ENCODE assay signal across 21 cellular contexts in genomic region chr7:98235901-98236300, GRCh38. TPM values are rescaled to one million over a fixed set of nuclear protein-coding genes. Genes with fewer than 3 reads are reported as not detected.
DNase-seq lines count a peak whose midpoint lies in the region; ATAC-seq and TF ChIP-seq lines count a peak whose summit lies in the region.
"Had no signal": no experiment of that assay in that cellular context is flagged by ENCODE, and none has a peak within 500 bp of the region (broad histone marks: within the 10 kb centered on the region; RNA-seq: fewer than 3 reads in every experiment).

No MANE protein-coding gene starts in this region.

- peaks cover 7% of the 10 kb centered on the region for H3K36me3 Mint-ChIP-seq in activated naive CD8-positive, alpha-beta T cell treated with anti-CD3 and anti-CD28 coated beads, Interleukin-2, amount 50 U/mL, for 24 hours (ENCODE audit: low read depth)
- H3K36me3 Mint-ChIP-seq in activated naive CD8-positive, alpha-beta T cell treated with anti-CD3 and anti-CD28 coated beads for 36 hours, result peaks cover 2% of the 10 kb centered on the region
- H3K36me3 Mint-ChIP-seq in activated T-helper 2 cell treated with anti-CD3 and anti-CD28 coated beads, Interferon-gamma antibody, Interleukin-2, Interleukin-4, amounts not matched to agents 10 μg/mL and 5 μg/mL and 100 μg/mL, durations not matched to agents 14 hours and 24 hours and 36 hours (ENCODE audit: low read depth), result peaks cover 14% of the 10 kb centered on the region

- no peak overlapping the region for H3K4me3 Mint-ChIP-seq in activated naive CD8-positive, alpha-beta T cell treated with anti-CD3 and anti-CD28 coated beads, Interleukin-2, amount 50 U/mL, for 24 hours
- H3K4me3 Mint-ChIP-seq in activated naive CD8-positive, alpha-beta T cell treated with anti-CD3 and anti-CD28 coated beads for 36 hours, result no peak overlapping the region
- H3K4me3 Mint-ChIP-seq in activated T-helper 2 cell treated with anti-CD3 and anti-CD28 coated beads, Interferon-gamma antibody, Interleukin-2, Interleukin-4, amounts not matched to agents 10 μg/mL and 5 μg/mL and 100 μg/mL, durations not matched to agents 14 hours and 24 hours and 36 hours (ENCODE audit: low read depth), result no peak overlapping the region
- H3K4me3 Mint-ChIP-seq: CD4-positive, CD25-positive, alpha-beta regulatory T cell; CD8-positive, alpha-beta memory T cell; GM23338; H9; IgD-negative memory B cell had no signal

- no peak for DNase-seq in activated naive CD8-positive, alpha-beta T cell treated with anti-CD3 and anti-CD28 coated beads, Interleukin-2, amount 50 U/mL, for 24 hours
- DNase-seq in activated naive CD8-positive, alpha-beta T cell treated with anti-CD3 and anti-CD28 coated beads for 36 hours, result no peak
- DNase-seq in RWPE2 (ENCODE audit: low spot score) (peak; percentile 65), hepatocyte (ENCODE audit: low spot score) (peak; percentile 5), NCI-H1417 (lab: John Stamatoyannopoulos, UW) (no peak)
- no peak for DNase-seq in activated T-helper 2 cell treated with anti-CD3 and anti-CD28 coated beads, Interferon-gamma antibody, Interleukin-2, Interleukin-4, amounts not matched to agents 10 μg/mL and 5 μg/mL and 100 μg/mL, durations not matched to agents 14 hours and 24 hours and 36 hours (ENCODE audit: low spot score)
- DNase-seq: ACHN; BE2C; C1 segment of cervical spinal cord; CD4-positive, CD25-positive, alpha-beta regulatory T cell; CD8-positive, alpha-beta memory T cell; COR-L47; DMS 273 treated with DMSO at 0.1 percent for 48 hours; DMS79; GDM1; H9 had no signal

- no peaks in the 10 kb centered on the region for H3K9me3 Mint-ChIP-seq in activated naive CD8-positive, alpha-beta T cell treated with anti-CD3 and anti-CD28 coated beads, Interleukin-2, amount 50 U/mL, for 24 hours
- no peaks in the 10 kb centered on the region for H3K9me3 Mint-ChIP-seq in activated naive CD8-positive, alpha-beta T cell treated with anti-CD3 and anti-CD28 coated beads for 36 hours
- H3K9me3 Mint-ChIP-seq in activated T-helper 2 cell treated with anti-CD3 and anti-CD28 coated beads, Interferon-gamma antibody, Interleukin-2, Interleukin-4, amounts not matched to agents 10 μg/mL and 5 μg/mL and 100 μg/mL, durations not matched to agents 14 hours and 24 hours and 36 hours, result no peaks in the 10 kb centered on the region
- H3K9me3 Mint-ChIP-seq: CD4-positive, CD25-positive, alpha-beta regulatory T cell; CD8-positive, alpha-beta memory T cell; GM23338; H9; IgD-negative memory B cell had no signal

- no peaks in the 10 kb centered on the region for H3K27me3 Mint-ChIP-seq in activated naive CD8-positive, alpha-beta T cell treated with anti-CD3 and anti-CD28 coated beads, Interleukin-2, amount 50 U/mL, for 24 hours
- no peaks in the 10 kb centered on the region for H3K27me3 Mint-ChIP-seq in activated naive CD8-positive, alpha-beta T cell treated with anti-CD3 and anti-CD28 coated beads for 36 hours
- H3K27me3 Mint-ChIP-seq in activated T-helper 2 cell treated with anti-CD3 and anti-CD28 coated beads, Interferon-gamma antibody, Interleukin-2, Interleukin-4, amounts not matched to agents 10 μg/mL and 5 μg/mL and 100 μg/mL, durations not matched to agents 14 hours and 24 hours and 36 hours (ENCODE audit: low read depth), result no peaks in the 10 kb centered on the region
- H3K27me3 Mint-ChIP-seq: CD4-positive, CD25-positive, alpha-beta regulatory T cell; CD8-positive, alpha-beta memory T cell; IgD-negative memory B cell had no signal

- TF ChIP-seq CTCF in RWPE2 (IDR thresholded peaks at IDR 0.05; ENCODE audit: poor library complexity, severe bottlenecking), result no peak
- no peak for TF ChIP-seq CTCF in hepatocyte (IDR thresholded peaks at IDR 0.05; ENCODE audit: poor library complexity)

- H3K4me1 Mint-ChIP-seq in activated naive CD8-positive, alpha-beta T cell treated with anti-CD3 and anti-CD28 coated beads, Interleukin-2, amount 50 U/mL, for 24 hours, result no peaks in the 10 kb centered on the region
- no peaks in the 10 kb centered on the region for H3K4me1 Mint-ChIP-seq in activated naive CD8-positive, alpha-beta T cell treated with anti-CD3 and anti-CD28 coated beads for 36 hours
- H3K4me1 Mint-ChIP-seq in activated T-helper 2 cell treated with anti-CD3 and anti-CD28 coated beads, Interferon-gamma antibody, Interleukin-2, Interleukin-4, amounts not matched to agents 10 μg/mL and 5 μg/mL and 100 μg/mL, durations not matched to agents 14 hours and 24 hours and 36 hours (ENCODE audit: low read depth), result no peaks in the 10 kb centered on the region
- H3K4me1 Mint-ChIP-seq: CD8-positive, alpha-beta memory T cell; GM23338; H9; IgD-negative memory B cell had no signal

- 92% methylated on average over 11 of the region's 11 CpGs for WGBS in hepatocyte (ENCODE audit: low lambda C conversion rate, missing lambda C conversion rate)

- no peak overlapping the region for H3K4me2 ChIP-seq in hepatocyte
- H3K4me2 ChIP-seq: GM23338 had no signal

- H3K79me2 ChIP-seq in hepatocyte, result no peaks in the 10 kb centered on the region

- H3K27ac Mint-ChIP-seq in activated naive CD8-positive, alpha-beta T cell treated with anti-CD3 and anti-CD28 coated beads, Interleukin-2, amount 50 U/mL, for 24 hours, result no peak overlapping the region
- no peak overlapping the region for H3K27ac Mint-ChIP-seq in activated naive CD8-positive, alpha-beta T cell treated with anti-CD3 and anti-CD28 coated beads for 36 hours
- no peak overlapping the region for H3K27ac Mint-ChIP-seq in activated T-helper 2 cell treated with anti-CD3 and anti-CD28 coated beads, Interferon-gamma antibody, Interleukin-2, Interleukin-4, amounts not matched to agents 10 μg/mL and 5 μg/mL and 100 μg/mL, durations not matched to agents 14 hours and 24 hours and 36 hours
- H3K27ac Mint-ChIP-seq: CD4-positive, CD25-positive, alpha-beta regulatory T cell; CD8-positive, alpha-beta memory T cell; GM23338; IgD-negative memory B cell had no signal

- H3K4me1 ChIP-seq in RWPE2 (ENCODE audit: insufficient read depth, poor library complexity, severe bottlenecking) (no peaks in the 10 kb centered on the region), hepatocyte (ENCODE audit: insufficient read depth) (no peaks in the 10 kb centered on the region)
- H3K4me1 ChIP-seq: BE2C had no signal

- no peak overlapping the region for H3K27ac ChIP-seq in RWPE2 (ENCODE audit: poor library complexity, severe bottlenecking)
- H3K27ac ChIP-seq in hepatocyte, result no peak overlapping the region

- no peaks in the 10 kb centered on the region for H3K36me3 ChIP-seq in RWPE2 (ENCODE audit: low read depth)
- H3K36me3 ChIP-seq in hepatocyte (replicated peaks; ENCODE audit: insufficient read depth, low read depth), result no peaks in the 10 kb centered on the region
- H3K36me3 ChIP-seq: BE2C had no signal

- ATAC-seq in activated naive CD8-positive, alpha-beta T cell treated with anti-CD3 and anti-CD28 coated beads, Interleukin-2, amount 50 U/mL, for 24 hours, result peak; percentile 20
- ATAC-seq in RWPE2 (ENCODE audit: low read depth), result no peak
- ATAC-seq in HG02623 (IDR thresholded peaks at IDR 0.05; ENCODE audit: unreplicated experiment), result no peak
- ATAC-seq: GM23338, HepG2 had no signal

- no peak overlapping the region for H3K4me3 ChIP-seq in RWPE2 (ENCODE audit: severe bottlenecking)
- no peak overlapping the region for H3K4me3 ChIP-seq in hepatocyte
- H3K4me3 ChIP-seq: GM23338 had no signal

- H4K20me1 ChIP-seq in hepatocyte (ENCODE audit: insufficient read depth, poor library complexity, severe bottlenecking), result no peaks in the 10 kb centered on the region

- H3K27me3 ChIP-seq in RWPE2 (ENCODE audit: insufficient read depth, poor library complexity, severe bottlenecking), result no peaks in the 10 kb centered on the region
- H3K27me3 ChIP-seq in hepatocyte, result no peaks in the 10 kb centered on the region
- H3K27me3 ChIP-seq: BE2C had no signal

- no peak overlapping the region for H2AFZ ChIP-seq in hepatocyte
- H2AFZ ChIP-seq: GM23338 had no signal

- no peaks in the 10 kb centered on the region for H3K9me2 ChIP-seq in hepatocyte (replicated peaks; ENCODE audit: insufficient read depth)

- H3K9me3 ChIP-seq in RWPE2 (ENCODE audit: severe bottlenecking) (no peaks in the 10 kb centered on the region), hepatocyte (ENCODE audit: low read depth) (no peaks in the 10 kb centered on the region)
- H3K9me3 ChIP-seq: BE2C had no signal

- intact Hi-C loops in activated T-helper 2 cell treated with anti-CD3 and anti-CD28 coated beads, Interferon-gamma antibody, Interleukin-2, Interleukin-4, amounts not matched to agents 10 μg/mL and 5 μg/mL and 100 μg/mL, durations not matched to agents 14 hours and 24 hours and 36 hours (cut with micrococcal nuclease), result no loop called here

RNA-seq across cellular contexts. Expression of gene TECPR1, which starts 16.1 kb away (rescaled TPM):
- total RNA-seq in activated naive CD8-positive, alpha-beta T cell treated with anti-CD3 and anti-CD28 coated beads for 36 hours, result 10 to 100 TPM; 18.3 to 25.6 TPM
- 6.0 and 10.7 TPM in 2 replicates for total RNA-seq in hepatocyte
- 9.8 and 11.3 TPM in 2 replicates for polyA plus RNA-seq in hepatocyte
- 45.4 and 45.8 TPM in 2 replicates for total RNA-seq in activated T-helper 2 cell treated with anti-CD3 and anti-CD28 coated beads, Interferon-gamma antibody, Interleukin-2, Interleukin-4, amounts not matched to agents 10 μg/mL and 5 μg/mL and 100 μg/mL, durations not matched to agents 14 hours and 24 hours and 36 hours

RNA-seq across cellular contexts. Expression of gene BHLHA15, which starts 24.7 kb away (rescaled TPM):
- total RNA-seq in activated naive CD8-positive, alpha-beta T cell treated with anti-CD3 and anti-CD28 coated beads for 36 hours, result 1 to 10 TPM in 1 of 2 experiments, under 1 TPM in 1; 0.76 to 2.0 TPM
- total RNA-seq in hepatocyte, result 0.92 and 2.3 TPM in 2 replicates
- 0.39 TPM in 1 of 2 replicates, not detected in the other for polyA plus RNA-seq in hepatocyte
- 0.41 and 0.80 TPM in 2 replicates for total RNA-seq in activated T-helper 2 cell treated with anti-CD3 and anti-CD28 coated beads, Interferon-gamma antibody, Interleukin-2, Interleukin-4, amounts not matched to agents 10 μg/mL and 5 μg/mL and 100 μg/mL, durations not matched to agents 14 hours and 24 hours and 36 hours
- total RNA-seq: CD4-positive, CD25-positive, alpha-beta regulatory T cell; CD8-positive, alpha-beta memory T cell; Daoy had no signal
- polyA plus RNA-seq: CD4-positive, CD25-positive, alpha-beta regulatory T cell; CD8-positive, alpha-beta memory T cell had no signal

RNA-seq across cellular contexts. Expression of gene BRI3, which starts 45.6 kb away (rescaled TPM):
- 10 to 100 TPM; 51.3 to 52.3 TPM for total RNA-seq in activated naive CD8-positive, alpha-beta T cell treated with anti-CD3 and anti-CD28 coated beads for 36 hours
- 71.5 and 84.0 TPM in 2 replicates for total RNA-seq in hepatocyte
- 101 and 104 TPM in 2 replicates for polyA plus RNA-seq in hepatocyte
- 63.6 and 67.6 TPM in 2 replicates for total RNA-seq in activated T-helper 2 cell treated with anti-CD3 and anti-CD28 coated beads, Interferon-gamma antibody, Interleukin-2, Interleukin-4, amounts not matched to agents 10 μg/mL and 5 μg/mL and 100 μg/mL, durations not matched to agents 14 hours and 24 hours and 36 hours

Comparison
In these comparisons a context has a peak if more than half of its experiments do, and no peak if none do; other contexts are left out.
1. DNase-seq: peak in RWPE2 (single experiment) and hepatocyte (single experiment); none in activated naive CD8-positive, alpha-beta T cell treated with anti-CD3 and anti-CD28 coated beads, Interleukin-2, amount 50 U/mL, for 24 hours (single experiment), activated naive CD8-positive, alpha-beta T cell treated with anti-CD3 and anti-CD28 coated beads for 36 hours (single experiment), NCI-H1417 (0 of 3) and activated T-helper 2 cell treated with anti-CD3 and anti-CD28 coated beads, Interferon-gamma antibody, Interleukin-2, Interleukin-4, amounts not matched to agents 10 μg/mL and 5 μg/mL and 100 μg/mL, durations not matched to agents 14 hours and 24 hours and 36 hours (single experiment).